ENCODE assay signal across 8 cellular contexts in genomic region chr10:3068201-3068967, GRCh38. TPM values are rescaled to one million over a fixed set of nuclear protein-coding genes. Genes with fewer than 3 reads are reported as not detected.
DNase-seq lines count a peak whose midpoint lies in the region; ATAC-seq and TF ChIP-seq lines count a peak whose summit lies in the region.

No MANE protein-coding gene starts in this region.

- H3K27me3 Mint-ChIP-seq in neural progenitor cell (ENCODE audit: insufficient read depth, low read depth) = peaks cover 35% of the 10 kb centered on the region

- intact Hi-C loops in PC-9 (cut with micrococcal nuclease; ENCODE audit: unreplicated experiment) = no loop called here

- H3K9me2 ChIP-seq in PC-9 (ENCODE audit: insufficient read depth) = no peaks in the 10 kb centered on the region

- DNase-seq in ACHN (peak; percentile 32), PC-9 (peak in 1 of 2 experiments; percentile 38), fibroblast of pulmonary artery (ENCODE audit: low read depth) (peak; percentile 72), neural progenitor cell (ENCODE audit: low spot score) (peak; percentile 69), thoracic aorta (ENCODE audit: low spot score) (no peak)
- peak; percentile 44 for DNase-seq in activated effector memory CD4-positive, alpha-beta T cell treated with Interleukin-2 at 50 U/mL for 16 hours

- no peak overlapping the region for H3K27ac Mint-ChIP-seq in neural progenitor cell

- CTCF ChIA-PET in PC-9 (lab: Charles Lee) = no interaction called here

- H4K20me1 ChIP-seq in PC-9 (ENCODE audit: insufficient read depth) (peaks cover 3% of the 10 kb centered on the region; the same call in 1 of the 2 replicates), neural progenitor cell (ENCODE audit: low read depth) (peaks cover 9% of the 10 kb centered on the region)

- H3K4me1 Mint-ChIP-seq in neural progenitor cell = peaks cover 7% of the 10 kb centered on the region

- no peak for TF ChIP-seq CTCF in PC-9 (conservative IDR thresholded peaks at IDR 0.05)
- TF ChIP-seq CTCF in fibroblast of pulmonary artery (IDR thresholded peaks at IDR 0.05; ENCODE audit: low read length, missing control alignments) = peak; percentile 33
- peak; percentile 6 for TF ChIP-seq CTCF in neural progenitor cell (IDR thresholded peaks at IDR 0.05)
- peak; percentile 27 for TF ChIP-seq CTCF in thoracic aorta (IDR thresholded peaks at IDR 0.05)

- no peaks in the 10 kb centered on the region for H3K36me3 ChIP-seq in PC-9 (ENCODE audit: low read depth)
- H3K36me3 ChIP-seq in neural progenitor cell = no peaks in the 10 kb centered on the region
- H3K36me3 ChIP-seq in thoracic aorta = no peaks in the 10 kb centered on the region

- H3K4me3 ChIP-seq in PC-9 (peak overlapping the region; percentile 90), fibroblast of pulmonary artery (replicated peaks; ENCODE audit: low read depth, low read length) (peak overlapping the region; percentile 83), neural progenitor cell (peak overlapping the region; percentile 91), thoracic aorta (peak overlapping the region; percentile 99)

- in situ Hi-C loops in ACHN (cut with HindIII; ENCODE audit: low pct_ligation_motif_present, low pct_unique_long_range_greater_than_20kb, low sequenced_read_pairs) = no loop called here

- H3K36me3 Mint-ChIP-seq in neural progenitor cell = peaks cover 8% of the 10 kb centered on the region

- H3K9me3 Mint-ChIP-seq in neural progenitor cell = no peaks in the 10 kb centered on the region

- BruUV-seq in PC-9 (replicated peaks; lab: Mats Ljungman, UMichigan) = TSS peak; percentile 19

- H3K4me2 ChIP-seq in PC-9 (peak overlapping the region; percentile 89), neural progenitor cell (peak overlapping the region; percentile 81)

- H3K4me1 ChIP-seq in PC-9 (replicated peaks; ENCODE audit: insufficient read depth) (peaks cover 21% of the 10 kb centered on the region; the same call in 1 of the 2 replicates), neural progenitor cell (peaks cover 9% of the 10 kb centered on the region), thoracic aorta (ENCODE audit: control insufficient read depth in 1 of 2, low read depth in 2 of 2) (peaks cover 10 to 19% of the 10 kb centered on the region in 2 donors)

- H3K9me3 ChIP-seq in PC-9 (ENCODE audit: insufficient read depth, low read depth) (no peaks in the 10 kb centered on the region), neural progenitor cell (ENCODE audit: low read depth) (no peaks in the 10 kb centered on the region), thoracic aorta (no peaks in the 10 kb centered on the region)

- H2AFZ ChIP-seq in PC-9 (peak overlapping the region; percentile 86), neural progenitor cell (replicated peaks) (peak overlapping the region; percentile 96)

- peak overlapping the region; percentile 88 for H3K4me3 Mint-ChIP-seq in neural progenitor cell

- POLR2A ChIA-PET in PC-9 (lab: Charles Lee; ENCODE audit: unreplicated experiment) = no interaction called here

- H3F3A ChIP-seq in PC-9 (ENCODE audit: insufficient read depth, low read depth) (peaks cover 9% of the 10 kb centered on the region), neural progenitor cell (ENCODE audit: low read depth) (peaks cover 17% of the 10 kb centered on the region)

- H3K27me3 ChIP-seq in PC-9 (ENCODE audit: insufficient read depth, low read depth) = no peaks in the 10 kb centered on the region
- H3K27me3 ChIP-seq in neural progenitor cell = peaks cover 44% of the 10 kb centered on the region
- no peaks in the 10 kb centered on the region for H3K27me3 ChIP-seq in thoracic aorta (replicated peaks; ENCODE audit: insufficient read depth)

- H3K9ac ChIP-seq in neural progenitor cell = no peak overlapping the region

- H3K79me2 ChIP-seq in PC-9 (ENCODE audit: low read depth) = peaks cover 56% of the 10 kb centered on the region
- peaks cover 37% of the 10 kb centered on the region for H3K79me2 ChIP-seq in neural progenitor cell (ENCODE audit: low read depth)

- H3K27ac ChIP-seq in PC-9 = no peak overlapping the region
- H3K27ac ChIP-seq in neural progenitor cell = no peak overlapping the region
- peak overlapping the region; percentile 69 to 73 for H3K27ac ChIP-seq in thoracic aorta

- ATAC-seq in GM18867 (IDR thresholded peaks at IDR 0.05; ENCODE audit: unreplicated experiment) (peak; percentile 39), HG03097 (IDR thresholded peaks at IDR 0.05; ENCODE audit: low FRiP score, unreplicated experiment) (peak; percentile 33), thoracic aorta (ENCODE audit: insufficient number of reproducible peaks, low FRiP score, low read depth) (peak; percentile 15)

RNA-seq across cellular contexts. Expression of gene PFKP, which starts 1.0 kb away (rescaled TPM):
- total RNA-seq in PC-9 (2021) = 222 and 234 TPM in 2 replicates
- total RNA-seq in neural progenitor cell (ENCODE audit: low replicate concordance) = 55.2 and 71.2 TPM in 2 replicates
- 100 to 1,000 TPM in 1 of 2 donors, 10 to 100 TPM in 1; 91.4 to 153 TPM for total RNA-seq in thoracic aorta

Comparison
In these comparisons a context has a peak if more than half of its experiments do, and no peak if none do; other contexts are left out.
1. H3K27ac ChIP-seq: peak in thoracic aorta (2 of 2); none in PC-9 (single experiment) and neural progenitor cell (single experiment).
2. Peak in every context shown above with its lines, with median percentiles within 50 percentile points of each other: ATAC-seq and H3K4me3 ChIP-seq.